Comparison of ENCODE assay signal across 8 cellular contexts in genomic region chr17:2796164-2797140, GRCh38.
A peak's percentile ranks its signal among the peaks of the same experiment; 100 is the strongest.
DNase-seq lines count a peak whose midpoint lies in the region; ATAC-seq lines count a peak whose summit lies in the region.

Gene RAP1GAP2, plus strand, starts transcription at chr17:2796438. Its CDS starts 90 bp downstream, at chr17:2796528.

- DNase-seq in CD1c-positive myeloid dendritic cell (ENCODE audit: extremely low spot score) (peak; percentile 94), SKM-1 (lab: John Stamatoyannopoulos, UW; ENCODE audit: unreplicated experiment) (peak; percentile 79), medulla oblongata (ENCODE audit: extremely low spot score) (peak; percentile 55), GM03348 (ENCODE audit: low spot score) (no peak)
- DNase-seq in activated naive CD4-positive, alpha-beta T cell treated with anti-CD3 and anti-CD28 coated beads, Interleukin-2, amount 50 U/mL, for 16 hours, result peak; percentile 49
- DNase-seq in stimulated activated CD8-positive, alpha-beta memory T cell treated with anti-CD3 and anti-CD28 coated beads, Interleukin-7, amount 100 ng/mL, for 4 hours (ENCODE audit: low read depth in 2 of 2), result peak; percentile 46 to 60

- no peak for ATAC-seq in HG03135 (IDR thresholded peaks at IDR 0.05; ENCODE audit: unreplicated experiment)
- ATAC-seq in HG03139 (IDR thresholded peaks at IDR 0.05; ENCODE audit: unreplicated experiment), result no peak
